Comparison of ENCODE assay signal across 20 cellular contexts in genomic region chr12:89364631-89365030, GRCh38. TPM values are rescaled to one million over a fixed set of nuclear protein-coding genes. Genes with fewer than 3 reads are reported as not detected.
DNase-seq lines count a peak whose midpoint lies in the region; ATAC-seq, FAIRE-seq and TF ChIP-seq lines count a peak whose summit lies in the region.
"Had no signal": no experiment of that assay in that cellular context is flagged by ENCODE, and none has a peak within 500 bp of the region (broad histone marks: within the 10 kb centered on the region; RNA-seq: fewer than 3 reads in every experiment).

No MANE protein-coding gene starts in this region.

- intact Hi-C loops in left ventricle myocardium superior (cut with micrococcal nuclease) (no loop called here), cardiac septum (cut with DNase I) (no loop called here), GM12878 (cut with micrococcal nuclease; ENCODE audit: unreplicated experiment) (no loop called here)

- DNase-seq in left ventricle myocardium superior, result no peak
- no peak for DNase-seq in cardiac septum (ENCODE audit: low spot score)
- DNase-seq in DND-41, result no peak
- DNase-seq in GM12878 (ENCODE audit: low read depth, low spot score), result no peak
- DNase-seq in activated effector memory CD4-positive, alpha-beta T cell treated with anti-CD3 and anti-CD28 coated beads, Interleukin-2, amount 50 U/mL, for 16 hours, result no peak
- DNase-seq in NAMALWA (ENCODE audit: low spot score), result no peak
- DNase-seq: ACHN; BE2C; C1 segment of cervical spinal cord; CD4-positive, CD25-positive, alpha-beta regulatory T cell; CD8-positive, alpha-beta memory T cell; COR-L47; DMS 273 treated with DMSO at 0.1 percent for 48 hours; DMS53; GOT3; H7 had no signal

- SMC1A ChIA-PET in GM12878 (lab: Charles Lee; ENCODE audit: uncharacterized antibody, unreplicated experiment), result no interaction called here

- no peak for TF ChIP-seq RAD21 in GM12878 (IDR thresholded peaks at IDR 0.05; ENCODE audit: insufficient read depth, low read depth, low read length)

- H3K4me2 ChIP-seq in DND-41 (ENCODE audit: insufficient read depth, low read length), result no peak overlapping the region
- no peak overlapping the region for H3K4me2 ChIP-seq in GM12878 (ENCODE audit: control insufficient read depth, insufficient read depth)

- RAD21 ChIA-PET in GM12878 (lab: Charles Lee; ENCODE audit: unreplicated experiment), result no interaction called here

- ATAC-seq in left ventricle myocardium superior, result peak; percentile 16
- ATAC-seq in DND-41 (ENCODE audit: insufficient read depth, low read depth), result 0 out of 3 replicates have a peak, but pooled peaks have one; percentile 47
- ATAC-seq in GM12878, result no peak
- ATAC-seq in HG02588 (IDR thresholded peaks at IDR 0.05; ENCODE audit: unreplicated experiment), result no peak

- H4K20me1 ChIP-seq in DND-41 (ENCODE audit: insufficient read depth, low read length) (no peaks in the 10 kb centered on the region), GM12878 (ENCODE audit: control insufficient read depth, insufficient read depth) (no peaks in the 10 kb centered on the region)

- H3K4me1 ChIP-seq in DND-41 (ENCODE audit: insufficient read depth, low read length), result no peaks in the 10 kb centered on the region
- H3K4me1 ChIP-seq in HEK293 (ENCODE audit: control insufficient read depth, insufficient read depth, low read length), result no peaks in the 10 kb centered on the region
- H3K4me1 ChIP-seq in GM12878 (ENCODE audit: control insufficient read depth, insufficient read depth, low read length), result no peaks in the 10 kb centered on the region
- H3K4me1 ChIP-seq: BE2C had no signal

- H3K27me3 ChIP-seq in DND-41 (ENCODE audit: insufficient read depth, low read length, poor library complexity), result no peaks in the 10 kb centered on the region
- H3K27me3 ChIP-seq in GM12878 (replicated peaks in 1 of 2; ENCODE audit: control insufficient read depth in 2 of 2, insufficient read depth in 2 of 2, low read length in 1 of 2), result peaks cover 0 to 1% of the 10 kb centered on the region in 2 experiments; a peak in 3 of 4 replicates
- H3K27me3 ChIP-seq: BE2C had no signal

- no TSS peak for BruUV-seq in GM12878 (replicated peaks; lab: Mats Ljungman, UMichigan)

- no peak overlapping the region for H3K27ac ChIP-seq in DND-41 (ENCODE audit: low read length)
- no peak overlapping the region for H3K27ac ChIP-seq in HEK293 (ENCODE audit: extremely low read depth, low read depth, low read length)
- H3K27ac ChIP-seq in GM12878 (ENCODE audit: control insufficient read depth, insufficient read depth), result no peak overlapping the region

- H2AFZ ChIP-seq in DND-41 (ENCODE audit: low read depth, low read length), result no peak overlapping the region
- H2AFZ ChIP-seq in GM12878 (ENCODE audit: control insufficient read depth, low read depth, low read length), result no peak overlapping the region

- no peak for FAIRE-seq in GM12878 (lab: Jason Lieb, UNC)
- FAIRE-seq: GM12892, GM18507 had no signal

- no peak for TF ChIP-seq EP300 in GM12878 (IDR thresholded peaks at IDR 0.05; ENCODE audit: borderline replicate concordance in 1 of 2, control insufficient read depth in 1 of 2, low read depth in 2 of 2, low read length in 2 of 2)

- H3K79me2 ChIP-seq in DND-41 (ENCODE audit: insufficient read depth, low read length), result no peaks in the 10 kb centered on the region
- no peaks in the 10 kb centered on the region for H3K79me2 ChIP-seq in GM12878 (ENCODE audit: control insufficient read depth, insufficient read depth, low read length)

- no peaks in the 10 kb centered on the region for H3K9me3 ChIP-seq in DND-41 (ENCODE audit: insufficient read depth, low read length, severe bottlenecking)
- H3K9me3 ChIP-seq in HEK293 (ENCODE audit: control insufficient read depth, insufficient read depth, low read depth, low read length), result no peaks in the 10 kb centered on the region
- H3K9me3 ChIP-seq in GM12878 (replicated peaks; ENCODE audit: control insufficient read depth, insufficient read depth, low read length), result no peaks in the 10 kb centered on the region
- H3K9me3 ChIP-seq: BE2C had no signal

- in situ Hi-C loops in GM12878 (cut with MboI), result no loop called here

- H3K9ac ChIP-seq in DND-41 (ENCODE audit: low read depth, low read length) (no peak overlapping the region), GM12878 (ENCODE audit: control insufficient read depth, insufficient read depth, low read length) (no peak overlapping the region)

- H3K36me3 ChIP-seq in DND-41 (ENCODE audit: insufficient read depth, low read length) (no peaks in the 10 kb centered on the region), HEK293 (ENCODE audit: control insufficient read depth in 2 of 2, insufficient read depth in 1 of 2, low read length in 2 of 2) (no peaks in the 10 kb centered on the region), GM12878 (ENCODE audit: control insufficient read depth in 2 of 2, insufficient read depth in 2 of 2, low read length in 1 of 2) (no peaks in the 10 kb centered on the region)
- H3K36me3 ChIP-seq: BE2C had no signal

- 45% methylated on average over 2 of the region's 2 CpGs for WGBS in GM12878 (ENCODE audit: insufficient coverage, insufficient replicate concordance, low lambda C conversion rate, missing lambda C conversion rate)

- POLR2A ChIA-PET in HEK293 (lab: Yijun Ruan, JAX), result no interaction called here
- POLR2A ChIA-PET in GM12878 (lab: Charles Lee), result no interaction called here

- TF ChIP-seq POLR2A in GM12878 (IDR thresholded peaks at IDR 0.05; ENCODE audit: low read depth, low read length), result no peak

- H3K4me3 ChIP-seq in DND-41 (ENCODE audit: low read depth in 1 of 2, low read length in 2 of 2) (no peak overlapping the region), HEK293 (ENCODE audit: low read depth, low read length) (no peak overlapping the region), GM12878 (no peak overlapping the region)

- no peak for TF ChIP-seq CTCF in DND-41 (IDR thresholded peaks at IDR 0.05; ENCODE audit: borderline replicate concordance, extremely low read depth, low read length, poor library complexity, severe bottlenecking)
- TF ChIP-seq CTCF in HEK293 (tag by site-specific recombination; IDR thresholded peaks at IDR 0.05), result no peak
- TF ChIP-seq CTCF in GM12878 (IDR thresholded peaks at IDR 0.05 in 2 of 3, conservative IDR thresholded peaks at IDR 0.05 in 1 of 3; ENCODE audit: control insufficient read depth in 2 of 3, extremely low read depth in 1 of 3, insufficient read depth in 1 of 3, low read depth in 3 of 3, low read length in 3 of 3), result no peak

- CTCF ChIA-PET in HEK293 (lab: Yijun Ruan, JAX), result interaction anchor here (0.7 kb wide), 1 partner anchor 160 kb away, joined by 3 read pairs; the partner anchor contains the start of gene GALNT4
- CTCF ChIA-PET in GM12878 (lab: Yijun Ruan, JAX), result no interaction called here

TF ChIP-seq in HEK293, 187 proteins besides CTCF, POLR2A, EP300 and RAD21 (continues in another document):
- TF ChIP-seq ZNF354C (tag by site-specific recombination; IDR thresholded peaks at IDR 0.05; ENCODE audit: borderline replicate concordance, low read depth) (no peak), SETDB1 (IDR thresholded peaks at IDR 0.05; ENCODE audit: insufficient read length, low read length) (no peak), ZNF202 (tag by site-specific recombination; IDR thresholded peaks at IDR 0.05; ENCODE audit: borderline replicate concordance) (no peak)

TF ChIP-seq in GM12878, 131 proteins besides CTCF, POLR2A, EP300 and RAD21 (continues in another document):
- TF ChIP-seq TCF7 (IDR thresholded peaks at IDR 0.05; ENCODE audit: borderline replicate concordance), result no peak
- 0 out of 2 replicates have a peak, but pooled peaks have one; percentile 26 for TF ChIP-seq REST (IDR thresholded peaks at IDR 0.05; ENCODE audit: low read depth, low read length)

RNA-seq across cellular contexts. Expression of gene DUSP6, which starts 12.3 kb away (rescaled TPM):
- total RNA-seq in left ventricle myocardium superior (23.0 TPM), cardiac septum (28.9 TPM), GM12878 (2014; rRNA removed) (0.06 TPM in 1 of 2 replicates, not detected in the other), GM12878 (2014; rRNA removed; fragmentation: Illumina TruSeq; extraction: Trizol) (0.04 and 0.09 TPM in 2 replicates), GM12878 (2021) (0.48 and 0.69 TPM in 2 replicates)
- total RNA-seq in GM12878 (2013; cell fraction: nucleolus; rRNA removed), result 1.4 and 1.5 TPM in 2 replicates
- polyA plus RNA-seq in GM12878 (2011; ENCODE audit: low read depth), result not detected
- polyA plus RNA-seq in GM12878 (2011; rRNA removed) (0.07 and 0.24 TPM in 2 replicates), GM12878 (2014; fragmentation: Illumina TruSeq; extraction: Trizol) (0.07 TPM in 1 of 2 replicates, not detected in the other), GM12878 (2014; fragmentation: Nextera tagmentation; extraction: Ambion mirVana) (under 1 TPM in 1 of 2 experiments, not detected in 1; 0.02 TPM), GM12878 (2014; rRNA removed) (0.13 TPM in 1 of 2 replicates, not detected in the other), GM12878 (2016; fragmentation: Nextera tagmentation; extraction: Ambion mirVana) (under 1 TPM; 0.07 to 0.13 TPM)
- polyA plus RNA-seq in GM12878 (2011; cell fraction: cytosol; rRNA removed), result 0.43 and 0.45 TPM in 2 replicates
- 1.1 TPM in 2 replicates for polyA plus RNA-seq in GM12878 (2011; cell fraction: nucleus; rRNA removed)
- polyA plus RNA-seq in GM12878 (2012), result 0.06 TPM in 1 of 2 replicates, not detected in the other
- polyA minus RNA-seq in GM12878 (2011; rRNA and poly(A)+ RNA removed), result not detected in 2 replicates
- not detected in 2 replicates for polyA minus RNA-seq in GM12878 (2011; cell fraction: cytosol; rRNA and poly(A)+ RNA removed)
- 1.2 TPM in 1 of 2 replicates, not detected in the other for polyA minus RNA-seq in GM12878 (2011; cell fraction: nucleus; rRNA and poly(A)+ RNA removed)

Comparison
In these comparisons a context has a peak if more than half of its experiments do, and no peak if none do; other contexts are left out.
1. ATAC-seq: peak in left ventricle myocardium superior (single experiment) and DND-41 (single experiment); none in GM12878 (single experiment) and HG02588 (single experiment).